Comparison of ENCODE assay signal across 1 cellular context in genomic region chr5:35478856-35479682, GRCh38.
A peak's percentile ranks its signal among the peaks of the same experiment; 100 is the strongest.
TF ChIP-seq lines count a peak whose summit lies in the region.

No MANE protein-coding gene starts in this region.

TF ChIP-seq in HepG2, 621 proteins besides CTCF, POLR2A, EP300 and RAD21 (continued from another document):
- TF ChIP-seq, protein P1, sequence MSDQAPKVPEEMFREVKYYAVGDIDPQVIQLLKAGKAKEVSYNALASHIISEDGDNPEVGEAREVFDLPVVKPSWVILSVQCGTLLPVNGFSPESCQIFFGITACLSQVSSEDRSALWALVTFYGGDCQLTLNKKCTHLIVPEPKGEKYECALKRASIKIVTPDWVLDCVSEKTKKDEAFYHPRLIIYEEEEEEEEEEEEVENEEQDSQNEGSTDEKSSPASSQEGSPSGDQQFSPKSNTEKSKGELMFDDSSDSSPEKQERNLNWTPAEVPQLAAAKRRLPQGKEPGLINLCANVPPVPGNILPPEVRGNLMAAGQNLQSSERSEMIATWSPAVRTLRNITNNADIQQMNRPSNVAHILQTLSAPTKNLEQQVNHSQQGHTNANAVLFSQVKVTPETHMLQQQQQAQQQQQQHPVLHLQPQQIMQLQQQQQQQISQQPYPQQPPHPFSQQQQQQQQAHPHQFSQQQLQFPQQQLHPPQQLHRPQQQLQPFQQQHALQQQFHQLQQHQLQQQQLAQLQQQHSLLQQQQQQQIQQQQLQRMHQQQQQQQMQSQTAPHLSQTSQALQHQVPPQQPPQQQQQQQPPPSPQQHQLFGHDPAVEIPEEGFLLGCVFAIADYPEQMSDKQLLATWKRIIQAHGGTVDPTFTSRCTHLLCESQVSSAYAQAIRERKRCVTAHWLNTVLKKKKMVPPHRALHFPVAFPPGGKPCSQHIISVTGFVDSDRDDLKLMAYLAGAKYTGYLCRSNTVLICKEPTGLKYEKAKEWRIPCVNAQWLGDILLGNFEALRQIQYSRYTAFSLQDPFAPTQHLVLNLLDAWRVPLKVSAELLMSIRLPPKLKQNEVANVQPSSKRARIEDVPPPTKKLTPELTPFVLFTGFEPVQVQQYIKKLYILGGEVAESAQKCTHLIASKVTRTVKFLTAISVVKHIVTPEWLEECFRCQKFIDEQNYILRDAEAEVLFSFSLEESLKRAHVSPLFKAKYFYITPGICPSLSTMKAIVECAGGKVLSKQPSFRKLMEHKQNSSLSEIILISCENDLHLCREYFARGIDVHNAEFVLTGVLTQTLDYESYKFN (CRISPR knock-in tag; conservative IDR thresholded peaks at IDR 0.05) = 0 out of 2 replicates have a peak, but pooled peaks have one; percentile 24
- TF ChIP-seq ZNF124 (CRISPR knock-in tag; IDR thresholded peaks at IDR 0.05) = 0 out of 2 replicates have a peak, but pooled peaks have one; percentile 27
- TF ChIP-seq ZNF362 (CRISPR knock-in tag; IDR thresholded peaks at IDR 0.05; ENCODE audit: borderline replicate concordance) = peak; percentile 41; the same call in 1 of the 2 replicates
- peak; percentile 42 for TF ChIP-seq SAP130 (CRISPR knock-in tag; IDR thresholded peaks at IDR 0.05; ENCODE audit: low read depth)
- TF ChIP-seq ASH2L (IDR thresholded peaks at IDR 0.05; ENCODE audit: insufficient read length, low read depth, low read length) = peak; percentile 30
- peak; percentile 49; the same call in 1 of the 2 replicates for TF ChIP-seq KAT8 (CRISPR knock-in tag; IDR thresholded peaks at IDR 0.05)
- no peak for TF ChIP-seq SOX13 (IDR thresholded peaks at IDR 0.05)
- peak in 1 of 2 experiments; percentile 17; a peak in 1 of 4 replicates for TF ChIP-seq SOX13 (CRISPR knock-in tag; conservative IDR thresholded peaks at IDR 0.05 in 1 of 2, IDR thresholded peaks at IDR 0.05 in 1 of 2)
- no peak for TF ChIP-seq SALL1 (CRISPR knock-in tag; IDR thresholded peaks at IDR 0.05)
- 0 out of 2 replicates have a peak, but pooled peaks have one; percentile 39 for TF ChIP-seq ZNF878 (CRISPR knock-in tag; IDR thresholded peaks at IDR 0.05)
- TF ChIP-seq, protein P2, sequence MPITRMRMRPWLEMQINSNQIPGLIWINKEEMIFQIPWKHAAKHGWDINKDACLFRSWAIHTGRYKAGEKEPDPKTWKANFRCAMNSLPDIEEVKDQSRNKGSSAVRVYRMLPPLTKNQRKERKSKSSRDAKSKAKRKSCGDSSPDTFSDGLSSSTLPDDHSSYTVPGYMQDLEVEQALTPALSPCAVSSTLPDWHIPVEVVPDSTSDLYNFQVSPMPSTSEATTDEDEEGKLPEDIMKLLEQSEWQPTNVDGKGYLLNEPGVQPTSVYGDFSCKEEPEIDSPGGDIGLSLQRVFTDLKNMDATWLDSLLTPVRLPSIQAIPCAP (CRISPR knock-in tag; IDR thresholded peaks at IDR 0.05; ENCODE audit: low read depth) = peak; percentile 94
- TF ChIP-seq, protein P3, sequence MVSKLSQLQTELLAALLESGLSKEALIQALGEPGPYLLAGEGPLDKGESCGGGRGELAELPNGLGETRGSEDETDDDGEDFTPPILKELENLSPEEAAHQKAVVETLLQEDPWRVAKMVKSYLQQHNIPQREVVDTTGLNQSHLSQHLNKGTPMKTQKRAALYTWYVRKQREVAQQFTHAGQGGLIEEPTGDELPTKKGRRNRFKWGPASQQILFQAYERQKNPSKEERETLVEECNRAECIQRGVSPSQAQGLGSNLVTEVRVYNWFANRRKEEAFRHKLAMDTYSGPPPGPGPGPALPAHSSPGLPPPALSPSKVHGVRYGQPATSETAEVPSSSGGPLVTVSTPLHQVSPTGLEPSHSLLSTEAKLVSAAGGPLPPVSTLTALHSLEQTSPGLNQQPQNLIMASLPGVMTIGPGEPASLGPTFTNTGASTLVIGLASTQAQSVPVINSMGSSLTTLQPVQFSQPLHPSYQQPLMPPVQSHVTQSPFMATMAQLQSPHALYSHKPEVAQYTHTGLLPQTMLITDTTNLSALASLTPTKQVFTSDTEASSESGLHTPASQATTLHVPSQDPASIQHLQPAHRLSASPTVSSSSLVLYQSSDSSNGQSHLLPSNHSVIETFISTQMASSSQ (IDR thresholded peaks at IDR 0.05; ENCODE audit: low read depth) = no peak
- TF ChIP-seq, protein P3 (CRISPR knock-in tag; IDR thresholded peaks at IDR 0.05; ENCODE audit: borderline replicate concordance) = no peak
